Comparison of ENCODE assay signal across 14 cellular contexts in genomic region chr7:36176688-36177087, GRCh38.
"Had no signal": no experiment of that assay in that cellular context is flagged by ENCODE, and none has a peak within 500 bp of the region (broad histone marks: within the 10 kb centered on the region; RNA-seq: fewer than 3 reads in every experiment).

No MANE protein-coding gene starts in this region.

- H3K4me1 ChIP-seq: colonic mucosa, SJSA1 had no signal

- H3K4me3 ChIP-seq: colonic mucosa, SJSA1, upper lobe of left lung had no signal

- DNase-seq: activated B cell treated with CpG ODN at 0.5 μM for 24 hours; activated CD4-positive, alpha-beta T cell treated with anti-CD3 and anti-CD28 coated beads for 48 hours; activated CD8-positive, alpha-beta T cell treated with anti-CD3 and anti-CD28 coated beads for 36 hours; activated naive CD4-positive, alpha-beta T cell treated with Interleukin-2 at 50 U/mL for 16 hours; activated naive CD8-positive, alpha-beta T cell treated with anti-CD3 and anti-CD28 coated beads, Interleukin-2, amount 10 ng/mL, durations not matched to agents 7 days and 5 days; activated T-cell treated with anti-CD3 and anti-CD28 coated beads, Interleukin-2, amount 50 U/mL, for 1 hour; brain microvascular endothelial cell; colonic mucosa; erythroblast; kidney; midbrain; stimulated activated naive B cell treated with anti-CD40 and anti-IgM and Interleukin-4, amounts not matched to agents 10 μg/mL and 1 μg/mL and 100 μg/mL, for 72 hours had no signal

- H3K27me3 ChIP-seq: brain microvascular endothelial cell, colonic mucosa, SJSA1, upper lobe of left lung had no signal

- H3K36me3 ChIP-seq: brain microvascular endothelial cell, colonic mucosa, SJSA1, upper lobe of left lung had no signal

- H3K9me3 ChIP-seq: colonic mucosa, SJSA1, upper lobe of left lung had no signal

- H3K27ac ChIP-seq: brain microvascular endothelial cell, colonic mucosa, SJSA1 had no signal
